Comparison of ENCODE assay signal across 8 cellular contexts in the genomic region with DNA sequence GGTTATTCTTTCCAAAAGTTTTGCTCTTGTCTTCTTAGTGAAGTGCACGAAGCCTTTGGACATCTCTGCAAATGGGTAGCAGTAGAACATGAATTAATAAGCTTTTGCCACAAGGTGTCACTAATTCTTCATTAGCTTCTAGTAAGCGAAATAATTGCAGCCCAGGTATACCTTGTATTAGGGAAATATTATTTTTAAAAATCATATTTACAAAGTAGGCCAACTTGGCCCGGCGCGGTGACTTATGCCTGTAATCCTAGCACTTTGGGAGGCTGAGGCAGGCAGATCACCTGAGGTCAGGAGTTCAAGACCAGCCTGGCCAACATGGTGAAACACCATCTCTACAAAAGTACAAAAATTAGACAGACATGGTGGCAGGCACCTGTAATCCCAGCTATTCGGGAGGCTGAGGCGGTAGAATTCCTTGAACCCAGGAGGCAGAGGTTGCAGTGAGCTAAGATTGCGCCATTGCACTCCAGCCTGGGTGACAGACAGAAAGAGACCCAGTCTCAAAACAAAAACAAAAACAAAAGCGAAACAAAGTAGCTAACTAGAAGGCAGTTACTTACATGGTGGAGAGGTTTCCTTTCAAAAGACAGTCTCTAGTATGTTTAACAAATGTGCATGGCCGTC.
DNase-seq lines count a peak whose midpoint lies in the region; ATAC-seq lines count a peak whose summit lies in the region.

No MANE protein-coding gene starts in this region.

- H3K4me1 ChIP-seq in BLaER1 = peaks cover 20% of the 10 kb centered on the region

- no peak overlapping the region for H3K9ac ChIP-seq in BLaER1

- H3K36me3 Mint-ChIP-seq in T-helper 2 cell treated with Interferon-gamma antibody and Interleukin-4, amounts not matched to agents 5 μg/mL and 100 μg/mL, for 36 hours (ENCODE audit: low read depth) = peaks cover 5% of the 10 kb centered on the region
- no peaks in the 10 kb centered on the region for H3K36me3 Mint-ChIP-seq in stimulated activated effector memory CD8-positive, alpha-beta T cell treated with anti-CD3 and anti-CD28 coated beads, Interleukin-12 subunit alpha, Interleukin-12 subunit beta, amount 100 ng/mL, for 72 hours

- ATAC-seq in GM18511 (IDR thresholded peaks at IDR 0.05; ENCODE audit: unreplicated experiment) = peak; percentile 66
- peak; percentile 73 for ATAC-seq in stimulated activated effector memory CD8-positive, alpha-beta T cell treated with anti-CD3 and anti-CD28 coated beads, Interleukin-12 subunit alpha, Interleukin-12 subunit beta, amount 100 ng/mL, for 72 hours

- peak; percentile 52 for DNase-seq in HPDE6-E6E7 (ENCODE audit: extremely low spot score)
- no peak for DNase-seq in T-helper 2 cell treated with Interferon-gamma antibody and Interleukin-4, amounts not matched to agents 5 μg/mL and 100 μg/mL, for 36 hours (ENCODE audit: low spot score)
- peak; percentile 12 for DNase-seq in fibroblast of the conjunctiva (ENCODE audit: low read depth)
- peak in 1 of 2 donors; percentile 65 for DNase-seq in stimulated activated effector memory CD8-positive, alpha-beta T cell treated with anti-CD3 and anti-CD28 coated beads, Interleukin-12 subunit alpha, Interleukin-12 subunit beta, amount 100 ng/mL, for 72 hours (ENCODE audit: low spot score in 2 of 2)
- no peak for DNase-seq in hippocampal formation (lab: John Stamatoyannopoulos, UW)
- DNase-seq in NCI-H128 (lab: John Stamatoyannopoulos, UW; ENCODE audit: unreplicated experiment) = no peak

- H3K4me1 Mint-ChIP-seq in T-helper 2 cell treated with Interferon-gamma antibody and Interleukin-4, amounts not matched to agents 5 μg/mL and 100 μg/mL, for 36 hours (ENCODE audit: low read depth) = peaks cover 32% of the 10 kb centered on the region
- H3K4me1 Mint-ChIP-seq in stimulated activated effector memory CD8-positive, alpha-beta T cell treated with anti-CD3 and anti-CD28 coated beads, Interleukin-12 subunit alpha, Interleukin-12 subunit beta, amount 100 ng/mL, for 72 hours = peaks cover 27% of the 10 kb centered on the region

- H3K27me3 Mint-ChIP-seq in T-helper 2 cell treated with Interferon-gamma antibody and Interleukin-4, amounts not matched to agents 5 μg/mL and 100 μg/mL, for 36 hours (ENCODE audit: low read depth) = no peaks in the 10 kb centered on the region

- H3K9me3 Mint-ChIP-seq in T-helper 2 cell treated with Interferon-gamma antibody and Interleukin-4, amounts not matched to agents 5 μg/mL and 100 μg/mL, for 36 hours = no peaks in the 10 kb centered on the region
- H3K9me3 Mint-ChIP-seq in stimulated activated effector memory CD8-positive, alpha-beta T cell treated with anti-CD3 and anti-CD28 coated beads, Interleukin-12 subunit alpha, Interleukin-12 subunit beta, amount 100 ng/mL, for 72 hours = no peaks in the 10 kb centered on the region

- no peaks in the 10 kb centered on the region for H3K9me3 ChIP-seq in BLaER1

- no peak overlapping the region for H3K4me3 ChIP-seq in BLaER1

- H3K27ac Mint-ChIP-seq in T-helper 2 cell treated with Interferon-gamma antibody and Interleukin-4, amounts not matched to agents 5 μg/mL and 100 μg/mL, for 36 hours = peak overlapping the region; percentile 37
- no peak overlapping the region for H3K27ac Mint-ChIP-seq in stimulated activated effector memory CD8-positive, alpha-beta T cell treated with anti-CD3 and anti-CD28 coated beads, Interleukin-12 subunit alpha, Interleukin-12 subunit beta, amount 100 ng/mL, for 72 hours

- H3K4me2 ChIP-seq in BLaER1 = peak overlapping the region; percentile 63

- H3K36me3 ChIP-seq in BLaER1 = no peaks in the 10 kb centered on the region

- H3K27me3 ChIP-seq in BLaER1 = no peaks in the 10 kb centered on the region

- H3K27ac ChIP-seq in BLaER1 = 0 out of 2 replicates have a peak overlapping the region, but pooled peaks have one; percentile 11

- no peaks in the 10 kb centered on the region for H4K20me1 ChIP-seq in BLaER1

- peak overlapping the region; percentile 19 for H3K4me3 Mint-ChIP-seq in T-helper 2 cell treated with Interferon-gamma antibody and Interleukin-4, amounts not matched to agents 5 μg/mL and 100 μg/mL, for 36 hours
- peak overlapping the region; percentile 60 for H3K4me3 Mint-ChIP-seq in stimulated activated effector memory CD8-positive, alpha-beta T cell treated with anti-CD3 and anti-CD28 coated beads, Interleukin-12 subunit alpha, Interleukin-12 subunit beta, amount 100 ng/mL, for 72 hours

Comparison
In these comparisons a context has a peak if more than half of its experiments do, and no peak if none do; other contexts are left out.
1. DNase-seq: peak in HPDE6-E6E7 (single experiment) and fibroblast of the conjunctiva (single experiment); none in T-helper 2 cell treated with Interferon-gamma antibody and Interleukin-4, amounts not matched to agents 5 μg/mL and 100 μg/mL, for 36 hours (single experiment), hippocampal formation (0 of 2) and NCI-H128 (single experiment).